In the genomic region with DNA sequence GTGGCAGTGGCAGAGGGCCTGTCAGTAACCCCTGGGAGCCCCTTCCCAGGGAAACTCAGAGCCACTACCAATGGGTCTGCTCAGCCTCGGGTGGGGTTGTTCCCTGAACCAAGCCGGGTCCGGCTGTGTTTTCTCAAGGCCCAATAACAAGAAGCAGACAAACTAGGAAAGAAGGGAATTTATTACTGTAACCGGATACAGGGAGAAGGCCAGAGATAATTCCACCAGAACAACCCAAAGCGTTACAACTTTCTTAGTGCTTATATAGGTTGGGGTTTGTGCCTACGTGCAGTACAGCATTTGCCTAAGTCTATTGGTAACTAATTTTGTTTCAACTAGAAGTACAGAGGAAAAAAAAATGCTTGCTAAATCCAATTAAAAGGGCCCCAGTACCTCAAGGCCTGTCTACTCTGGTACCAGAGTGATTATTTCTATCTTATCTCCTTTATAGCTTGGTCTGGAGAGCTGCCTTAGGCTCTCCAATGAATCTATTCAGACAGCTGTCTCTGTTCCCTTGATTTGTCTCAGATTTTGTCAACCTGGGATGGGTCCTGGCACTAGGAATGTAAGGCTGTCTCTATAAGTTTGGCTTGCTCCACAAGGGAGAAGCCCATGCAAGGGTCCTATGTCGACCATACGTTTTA, we compare ENCODE assay signal across 19 cellular contexts. TPM values are rescaled to one million over a fixed set of nuclear protein-coding genes. Genes with fewer than 3 reads are reported as not detected.
"Had no signal": no experiment of that assay in that cellular context is flagged by ENCODE, and none has a peak within 500 bp of the region (broad histone marks: within the 10 kb centered on the region; RNA-seq: fewer than 3 reads in every experiment).

No MANE protein-coding gene starts in this region.

- H3K4me1 ChIP-seq: lower lobe of right lung, tibial artery had no signal

- H3K4me3 Mint-ChIP-seq: central memory CD8-positive, alpha-beta T cell; effector memory CD8-positive, alpha-beta T cell; immature natural killer cell; stimulated activated naive B cell treated with anti-CD40 and anti-IgM and Interleukin-4, amounts not matched to agents 10 μg/mL and 1 μg/mL and 100 μg/mL, for 72 hours; T-helper 1 cell treated with Interleukin-12 subunit alpha and Interleukin-12 subunit beta and Interleukin-4 antibody, amounts not matched to agents 30 μg/mL and 1 μg/mL, for 36 hours had no signal

- H3K4me3 ChIP-seq: lower lobe of right lung, ovary, tibial artery had no signal

- H3K27me3 ChIP-seq: ovary, tibial artery had no signal

- H3K27ac ChIP-seq: lower lobe of right lung, ovary, tibial artery, WERI-Rb-1 had no signal

- H3K9me3 ChIP-seq: lower lobe of right lung, ovary had no signal

- DNase-seq: activated CD4-positive, alpha-beta T cell treated with anti-CD3 and anti-CD28 coated beads, Interleukin-2, amount 50 U/mL, for 48 hours; activated naive CD4-positive, alpha-beta T cell treated with anti-CD3 and anti-CD28 coated beads, Interleukin-2, amount 50 U/mL, for 16 hours; cortex of kidney; effector memory CD8-positive, alpha-beta T cell; foreskin melanocyte; immature natural killer cell; lower lobe of right lung; midbrain; ovary; stimulated activated CD4-positive, alpha-beta T cell treated with anti-CD3 and anti-CD28 coated beads, Interleukin-4, amount 100 ng/mL, for 1 hour; stimulated activated naive B cell treated with anti-CD40 and anti-IgM and Interleukin-4, amounts not matched to agents 10 μg/mL and 1 μg/mL and 100 μg/mL, for 72 hours; WERI-Rb-1 had no signal

- H3K4me1 Mint-ChIP-seq: central memory CD8-positive, alpha-beta T cell; immature natural killer cell; stimulated activated naive B cell treated with anti-CD40 and anti-IgM and Interleukin-4, amounts not matched to agents 10 μg/mL and 1 μg/mL and 100 μg/mL, for 72 hours had no signal

- H3K36me3 Mint-ChIP-seq: immature natural killer cell; stimulated activated naive B cell treated with anti-CD40 and anti-IgM and Interleukin-4, amounts not matched to agents 10 μg/mL and 1 μg/mL and 100 μg/mL, for 72 hours had no signal

- H3K36me3 ChIP-seq: lower lobe of right lung, ovary, tibial artery, WERI-Rb-1 had no signal

- H3K9me3 Mint-ChIP-seq: activated T-helper 2 cell treated with anti-CD3 and anti-CD28 coated beads, Interferon-gamma antibody, Interleukin-2, Interleukin-4, amounts not matched to agents 10 μg/mL and 5 μg/mL and 100 μg/mL, durations not matched to agents 14 hours and 24 hours and 36 hours; central memory CD8-positive, alpha-beta T cell; T-helper 1 cell treated with Interleukin-12 subunit alpha and Interleukin-12 subunit beta and Interleukin-4 antibody, amounts not matched to agents 30 μg/mL and 1 μg/mL, for 36 hours had no signal

- H3K27ac Mint-ChIP-seq: activated T-helper 2 cell treated with anti-CD3 and anti-CD28 coated beads, Interferon-gamma antibody, Interleukin-2, Interleukin-4, amounts not matched to agents 10 μg/mL and 5 μg/mL and 100 μg/mL, durations not matched to agents 14 hours and 24 hours and 36 hours; effector memory CD8-positive, alpha-beta T cell; immature natural killer cell; stimulated activated naive B cell treated with anti-CD40 and anti-IgM and Interleukin-4, amounts not matched to agents 10 μg/mL and 1 μg/mL and 100 μg/mL, for 72 hours; T-helper 1 cell treated with Interleukin-12 subunit alpha and Interleukin-12 subunit beta and Interleukin-4 antibody, amounts not matched to agents 30 μg/mL and 1 μg/mL, for 36 hours had no signal

- ATAC-seq: effector memory CD8-positive, alpha-beta T cell; stimulated activated naive B cell treated with anti-CD40 and anti-IgM and Interleukin-4, amounts not matched to agents 10 μg/mL and 1 μg/mL and 100 μg/mL, for 72 hours had no signal

RNA-seq across cellular contexts. Expression of gene CCDC190, which starts 57.3 kb away (rescaled TPM):
- total RNA-seq: activated T-helper 2 cell treated with anti-CD3 and anti-CD28 coated beads, Interferon-gamma antibody, Interleukin-2, Interleukin-4, amounts not matched to agents 10 μg/mL and 5 μg/mL and 100 μg/mL, durations not matched to agents 14 hours and 24 hours and 36 hours; fibroblast of lung; ovary; renal cortical epithelial cell had no signal
- polyA plus RNA-seq: adipose tissue, immature natural killer cell had no signal
